In the genomic region with DNA sequence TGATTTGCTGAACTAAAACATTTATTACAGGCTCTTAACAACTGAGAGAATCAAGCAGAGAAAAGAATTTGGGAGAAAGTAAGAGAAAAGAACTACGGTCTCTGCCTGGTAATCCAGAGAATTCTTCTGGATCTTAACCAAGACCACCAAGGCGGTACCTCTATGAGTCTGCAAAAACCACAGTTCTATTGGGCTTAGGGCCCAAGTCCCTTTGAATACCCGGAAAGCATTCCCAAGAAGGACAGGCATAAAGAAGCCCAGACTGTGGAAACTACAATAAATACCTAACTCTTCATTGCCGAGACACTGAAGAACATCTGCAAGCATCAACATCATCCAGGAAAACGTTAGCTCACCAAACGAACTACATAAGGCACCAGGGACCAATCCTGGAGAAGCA, we compare ENCODE assay signal across 8 cellular contexts.
"Had no signal": no experiment of that assay in that cellular context is flagged by ENCODE, and none has a peak within 500 bp of the region (broad histone marks: within the 10 kb centered on the region; RNA-seq: fewer than 3 reads in every experiment).

No MANE protein-coding gene starts in this region.

- FAIRE-seq: G401.6, GM12878, GM12891, GM12892, GM18507, GM19239 had no signal

- ATAC-seq: GM12878 had no signal

- H3K4me3 ChIP-seq: GM12878 had no signal

- DNase-seq: GDM1, GF-D8 had no signal
